12 cellular contexts compared by ENCODE assay signal in genomic region chr19:51064534-51065220, GRCh38. TPM values are rescaled to one million over a fixed set of nuclear protein-coding genes. Genes with fewer than 3 reads are reported as not detected.
DNase-seq lines count a peak whose midpoint lies in the region; ATAC-seq, FAIRE-seq and TF ChIP-seq lines count a peak whose summit lies in the region.
"Had no signal": no experiment of that assay in that cellular context is flagged by ENCODE, and none has a peak within 500 bp of the region (broad histone marks: within the 10 kb centered on the region; RNA-seq: fewer than 3 reads in every experiment).

Gene KLK13 (minus strand): TSS chr19:51065092. CDS start chr19:51065067, 25 bp downstream.

- TF ChIP-seq POLR2A in A549 (IDR thresholded peaks at IDR 0.05; ENCODE audit: low read length): no peak

- DNase-seq in A549 (ENCODE audit: low read depth in 1 of 2, low spot score in 1 of 2) (peak; percentile 22 to 44), HPDE6-E6E7 (ENCODE audit: extremely low spot score) (peak; percentile 41), epithelial cell of prostate (ENCODE audit: low read depth, low spot score) (no peak), mucosa of descending colon (peak in 2 of 3 donors; percentile 3 to 27), SK-N-SH (no peak), A673 (ENCODE audit: low spot score) (no peak), RPMI8226 (no peak)
- DNase-seq in activated effector memory CD4-positive, alpha-beta T cell treated with anti-CD3 and anti-CD28 coated beads, Interleukin-2, amount 50 U/mL, for 16 hours: no peak
- DNase-seq: NCI-H2107 had no signal

- intact Hi-C loops in mucosa of descending colon (cut with DNase I, micrococcal nuclease) (no loop called here), A673 (cut with micrococcal nuclease; ENCODE audit: unreplicated experiment) (no loop called here)

- peaks cover 58% of the 10 kb centered on the region; the same call in 1 of the 2 replicates for H3K27me3 ChIP-seq in SK-N-SH (ENCODE audit: insufficient read depth)
- H3K27me3 ChIP-seq in A673 (replicated peaks; ENCODE audit: insufficient read depth, low read depth, low read length, poor library complexity): peaks cover 40% of the 10 kb centered on the region

- ATAC-seq in A549: peak; percentile 64 to 80; a peak in 5 of 6 replicates
- ATAC-seq in mucosa of descending colon: no peak
- ATAC-seq: psoas muscle had no signal

- no peaks in the 10 kb centered on the region for H3K79me2 ChIP-seq in SK-N-SH (ENCODE audit: insufficient read depth)

- FAIRE-seq in A549 (lab: Jason Lieb, UNC): no peak

- no peak for TF ChIP-seq CTCF in A549 (IDR thresholded peaks at IDR 0.05)
- TF ChIP-seq CTCF in mucosa of descending colon (IDR thresholded peaks at IDR 0.05): no peak
- no peak for TF ChIP-seq CTCF in SK-N-SH (IDR thresholded peaks at IDR 0.05)
- TF ChIP-seq CTCF in A673 (conservative IDR thresholded peaks at IDR 0.05; ENCODE audit: low read depth, low read length): no peak

- H3K4me2 ChIP-seq in A549 (peak within 1 kb of the TSS; percentile 91), SK-N-SH (no peak within 1 kb of the TSS)

- peaks cover 4% of the 10 kb centered on the region; the same call in 1 of the 3 replicates for H3K4me1 ChIP-seq in A549
- H3K4me1 ChIP-seq in mucosa of descending colon (ENCODE audit: low read depth): peaks cover 4% of the 10 kb centered on the region
- no peaks in the 10 kb centered on the region for H3K4me1 ChIP-seq in SK-N-SH (ENCODE audit: control insufficient read depth in 1 of 2, insufficient read depth in 2 of 2, low read depth in 1 of 2, low read length in 1 of 2)
- no peaks in the 10 kb centered on the region for H3K4me1 ChIP-seq in A673 (ENCODE audit: insufficient read depth, low read length, poor library complexity, severe bottlenecking)
- H3K4me1 ChIP-seq: psoas muscle had no signal

- TF ChIP-seq EP300 in A549 (IDR thresholded peaks at IDR 0.05): no peak
- TF ChIP-seq EP300 in SK-N-SH (IDR thresholded peaks at IDR 0.05; ENCODE audit: borderline replicate concordance in 1 of 2, low read depth in 1 of 2, low read length in 1 of 2): no peak

- no peaks in the 10 kb centered on the region for H3K9me3 ChIP-seq in A549
- H3K9me3 ChIP-seq in mucosa of descending colon: no peaks in the 10 kb centered on the region
- H3K9me3 ChIP-seq in SK-N-SH: no peaks in the 10 kb centered on the region
- H3K9me3 ChIP-seq in A673 (ENCODE audit: low read depth, low read length, poor library complexity, severe bottlenecking): no peaks in the 10 kb centered on the region
- H3K9me3 ChIP-seq: psoas muscle, thoracic aorta had no signal

- no peaks in the 10 kb centered on the region for H3K9me2 ChIP-seq in SK-N-SH

- peak within 1 kb of the TSS; percentile 46 for H3K4me3 ChIP-seq in A549
- no peak within 1 kb of the TSS for H3K4me3 ChIP-seq in mucosa of descending colon
- H3K4me3 ChIP-seq in SK-N-SH (ENCODE audit: low read depth in 2 of 2, low read length in 1 of 2): no peak within 1 kb of the TSS
- no peak within 1 kb of the TSS for H3K4me3 ChIP-seq in A673 (ENCODE audit: low read depth, low read length, poor library complexity, severe bottlenecking)
- H3K4me3 ChIP-seq: psoas muscle, thoracic aorta had no signal

- H4K20me1 ChIP-seq in SK-N-SH (ENCODE audit: insufficient read depth): no peaks in the 10 kb centered on the region

- H3K27ac ChIP-seq in A549: peak within 1 kb of the TSS; percentile 31 to 67; a peak in 4 of 6 replicates
- H3K27ac ChIP-seq in epithelial cell of prostate: peak within 1 kb of the TSS; percentile 8
- H3K27ac ChIP-seq in SK-N-SH (ENCODE audit: low read depth in 2 of 2, low read length in 1 of 2): no peak within 1 kb of the TSS
- no peak within 1 kb of the TSS for H3K27ac ChIP-seq in A673 (ENCODE audit: low read depth, low read length, poor library complexity, severe bottlenecking)
- H3K27ac ChIP-seq: psoas muscle, thoracic aorta had no signal

- H3K9ac ChIP-seq in SK-N-SH: no peak within 1 kb of the TSS

- WGBS in A549 (ENCODE audit: missing lambda C conversion rate): 11% methylated on average over 24 of the region's 38 CpGs
- 10% methylated on average over 29 of the region's 38 CpGs for WGBS in SK-N-SH (ENCODE audit: low lambda C conversion rate)

- CTCF ChIA-PET in A549 (lab: Yijun Ruan, JAX): interaction anchor here (1.0 to 1.4 kb wide), 3 partner anchors 32 to 44 kb away, joined by 3 to 7 read pairs (median 4); no protein-coding TSS in a partner anchor
- CTCF ChIA-PET in SK-N-SH (lab: Yijun Ruan, JAX): no interaction called here
- CTCF ChIA-PET in A673 (lab: Charles Lee): no interaction called here

- TF ChIP-seq RAD21 in A549 (conservative IDR thresholded peaks at IDR 0.05 in 1 of 2, IDR thresholded peaks at IDR 0.05 in 1 of 2): no peak
- no peak for TF ChIP-seq RAD21 in SK-N-SH (IDR thresholded peaks at IDR 0.05; ENCODE audit: low read length)

- H3K36me3 ChIP-seq in mucosa of descending colon (ENCODE audit: low read depth): no peaks in the 10 kb centered on the region
- no peaks in the 10 kb centered on the region for H3K36me3 ChIP-seq in SK-N-SH (replicated peaks in 1 of 2; ENCODE audit: control insufficient read depth in 1 of 2, insufficient read depth in 2 of 2, low read length in 1 of 2)
- H3K36me3 ChIP-seq in A673 (ENCODE audit: insufficient read depth, low read length, poor library complexity, severe bottlenecking): no peaks in the 10 kb centered on the region
- H3K36me3 ChIP-seq: thoracic aorta had no signal

- BruUV-seq in A673 (replicated peaks; lab: Mats Ljungman, UMichigan): no TSS peak

- H2AFZ ChIP-seq in SK-N-SH (ENCODE audit: low read depth): no peak within 1 kb of the TSS

- POLR2A ChIA-PET in A549 (lab: Yijun Ruan, JAX) (interaction anchor here (1.0 kb wide), 1 partner anchor 12 kb away, joined by 3 read pairs; no protein-coding TSS in a partner anchor), SK-N-SH (lab: Yijun Ruan, JAX) (no interaction called here), A673 (lab: Charles Lee; ENCODE audit: low non-redundant PET) (no interaction called here)

- H3F3A ChIP-seq in SK-N-SH (replicated peaks; ENCODE audit: insufficient read depth): no peaks in the 10 kb centered on the region

TF ChIP-seq in A549, 52 proteins besides CTCF, POLR2A, EP300 and RAD21:
- no peak for TF ChIP-seq HOXB5 (CRISPR knock-in tag; IDR thresholded peaks at IDR 0.05)
- 0 out of 2 replicates have a peak, but pooled peaks have one; percentile 48 for TF ChIP-seq CHD4 (IDR thresholded peaks at IDR 0.05; ENCODE audit: borderline replicate concordance)

TF ChIP-seq in SK-N-SH, 30 proteins besides CTCF, POLR2A, EP300 and RAD21 (continues in another document):
- no peak for TF ChIP-seq TEAD4 (IDR thresholded peaks at IDR 0.05; ENCODE audit: borderline replicate concordance, insufficient read depth)
- no peak for TF ChIP-seq GATA2 (CRISPR knock-in tag; IDR thresholded peaks at IDR 0.05)
- no peak for TF ChIP-seq JUND (IDR thresholded peaks at IDR 0.05)
- TF ChIP-seq REST (IDR thresholded peaks at IDR 0.05; ENCODE audit: low read depth, low read length): no peak
- no peak for TF ChIP-seq FOSL2 (IDR thresholded peaks at IDR 0.05; ENCODE audit: borderline replicate concordance, low read depth)
- no peak for TF ChIP-seq POLR2AphosphoS5 (IDR thresholded peaks at IDR 0.05; ENCODE audit: low read depth, low read length)
- TF ChIP-seq ELF1 (IDR thresholded peaks at IDR 0.05): no peak
- TF ChIP-seq EZH2phosphoT487 (IDR thresholded peaks at IDR 0.05; ENCODE audit: borderline replicate concordance, low read depth): no peak
- no peak for TF ChIP-seq RCOR1 (IDR thresholded peaks at IDR 0.05; ENCODE audit: low read length)
- no peak for TF ChIP-seq NRF1 (IDR thresholded peaks at IDR 0.05; ENCODE audit: low read depth, low read length)
- no peak for TF ChIP-seq FOXM1 (IDR thresholded peaks at IDR 0.05; ENCODE audit: low read depth)
- TF ChIP-seq RXRA (IDR thresholded peaks at IDR 0.05; ENCODE audit: borderline replicate concordance, low read depth): no peak
- no peak for TF ChIP-seq RFX5 (IDR thresholded peaks at IDR 0.05; ENCODE audit: low read length)

RNA-seq across cellular contexts. Expression of gene KLK13, which starts in this region (rescaled TPM):
- polyA plus RNA-seq in A549 (2011; rRNA removed) (not detected in 2 replicates), A549 (2017; fragmentation: RNase III; extraction: RNeasy Plus Mini Kit Qiagen cat#74134 plus additional on column Dnase treatment) (0.09 TPM in 1 of 3 replicates, not detected in the others), SK-N-SH (2012; rRNA removed) (not detected in 2 replicates)
- 0.07 TPM in 1 of 2 replicates, not detected in the other for polyA plus RNA-seq in A549 (2012; cell fraction: cytosol; rRNA removed)
- not detected in 2 replicates for polyA plus RNA-seq in A549 (2012; cell fraction: nucleus; rRNA removed)
- polyA minus RNA-seq in A549 (2011; rRNA and poly(A)+ RNA removed): not detected in 2 replicates
- total RNA-seq in mucosa of descending colon (1 to 10 TPM in 1 of 3 donors, under 1 TPM in 2; 0.22 to 2.7 (median 0.84) TPM), A673 (2021) (not detected in 2 replicates)
- not detected in 2 replicates for polyA plus RNA-seq in SK-N-SH (2012; cell fraction: cytosol; rRNA removed)
- not detected in 2 replicates for polyA plus RNA-seq in SK-N-SH (2012; cell fraction: nucleus; rRNA removed)
- total RNA-seq: dermis microvascular lymphatic vessel endothelial cell, psoas muscle, thoracic aorta had no signal

Comparison
In these comparisons a context has a peak if more than half of its experiments do, and no peak if none do; other contexts are left out.
1. Peak in DNase-seq, ATAC-seq, H3K4me3 ChIP-seq, H3K27ac ChIP-seq and H3K4me2 ChIP-seq in A549; RNA of the gene not detected or under 1 TPM.
2. DNase-seq: peak in HPDE6-E6E7 (single experiment) and mucosa of descending colon (2 of 3); none in epithelial cell of prostate (single experiment), activated effector memory CD4-positive, alpha-beta T cell treated with anti-CD3 and anti-CD28 coated beads, Interleukin-2, amount 50 U/mL, for 16 hours (single experiment), SK-N-SH (single experiment), A673 (single experiment) and RPMI8226 (single experiment).